In genomic region chr7:101594790-101595189, GRCh38 we compare ENCODE assay signal across 31 cellular contexts. TPM values are rescaled to one million over a fixed set of nuclear protein-coding genes. Genes with fewer than 3 reads are reported as not detected.
"Had no signal": no experiment of that assay in that cellular context is flagged by ENCODE, and none has a peak within 500 bp of the region (broad histone marks: within the 10 kb centered on the region; RNA-seq: fewer than 3 reads in every experiment).

No MANE protein-coding gene starts in this region.

- H3K27me3 ChIP-seq: dorsolateral prefrontal cortex, gastroesophageal sphincter, pancreas, right atrium auricular region, tibial artery had no signal

- H3K9me3 ChIP-seq: breast epithelium, pancreas, right atrium auricular region, suprapubic skin, tibial artery had no signal

- FAIRE-seq: colon, pancreas had no signal

- H3K4me1 ChIP-seq: breast epithelium, gastroesophageal sphincter, pancreas had no signal

- H3K36me3 ChIP-seq: breast epithelium, gastroesophageal sphincter, pancreas, right atrium auricular region, suprapubic skin, tibial artery, WERI-Rb-1 had no signal

- ATAC-seq: activated CD8-positive, alpha-beta T cell treated with anti-CD3 and anti-CD28 coated beads for 36 hours; activated naive CD4-positive, alpha-beta T cell treated with anti-CD3 and anti-CD28 coated beads, Interleukin-2, amount 50 U/mL, for 72 hours; activated T-cell treated with anti-CD3 and anti-CD28 coated beads, Interleukin-2, amount 50 U/mL, for 72 hours; gastroesophageal sphincter; naive thymus-derived CD4-positive, alpha-beta T cell; pancreas; stimulated activated naive B cell treated with anti-CD40 and anti-IgM and Interleukin-4, amounts not matched to agents 10 μg/mL and 1 μg/mL and 100 μg/mL, for 72 hours; T-helper 17 cell had no signal

- DNase-seq: activated CD4-positive, alpha-beta T cell treated with anti-CD3 and anti-CD28 coated beads for 1 hour; activated CD4-positive, alpha-beta T cell treated with anti-CD3 and anti-CD28 coated beads, Interleukin-2, amount 50 U/mL, for 1 hour; activated CD8-positive, alpha-beta T cell treated with anti-CD3 and anti-CD28 coated beads for 36 hours; activated naive CD4-positive, alpha-beta T cell; activated T-cell treated with anti-CD3 and anti-CD28 coated beads for 4 hours; activated T-cell treated with anti-CD3 and anti-CD28 coated beads, Interleukin-2, amount 50 U/mL, for 72 hours; dorsolateral prefrontal cortex; effector memory CD4-positive, alpha-beta T cell; erythroblast; hypothalamus; immature natural killer cell; midbrain; naive thymus-derived CD4-positive, alpha-beta T cell; pancreas; stimulated activated CD4-positive, alpha-beta T cell treated with anti-CD3 and anti-CD28 coated beads, Interleukin-15, amount 100 ng/mL, for 24 hours; stimulated activated CD4-positive, alpha-beta T cell treated with anti-CD3 and anti-CD28 coated beads, Interleukin-2, amount 100 ng/mL, for 24 hours; stimulated activated naive B cell treated with anti-CD40 and anti-IgM and Interleukin-4, amounts not matched to agents 10 μg/mL and 1 μg/mL and 100 μg/mL, for 72 hours; T-helper 17 cell; T1000; tibial artery; WERI-Rb-1 had no signal

- H3K4me3 ChIP-seq: breast epithelium, dorsolateral prefrontal cortex, gastroesophageal sphincter, pancreas, right atrium auricular region, suprapubic skin, tibial artery had no signal

- H3K27ac ChIP-seq: breast epithelium, dorsolateral prefrontal cortex, gastroesophageal sphincter, pancreas, right atrium auricular region, suprapubic skin, tibial artery, WERI-Rb-1 had no signal

RNA-seq across cellular contexts. Expression of gene MYL10, which starts 34.3 kb away (rescaled TPM):
- total RNA-seq: activated CD8-positive, alpha-beta T cell treated with anti-CD3 and anti-CD28 coated beads for 36 hours; activated naive CD4-positive, alpha-beta T cell treated with anti-CD3 and anti-CD28 coated beads, Interleukin-2, amount 50 U/mL, for 72 hours; activated T-cell treated with anti-CD3 and anti-CD28 coated beads, Interleukin-2, amount 50 U/mL, for 72 hours; breast epithelium; dorsolateral prefrontal cortex; gastroesophageal sphincter; kidney epithelial cell; lower leg skin; naive thymus-derived CD4-positive, alpha-beta T cell; pancreas; pulmonary artery endothelial cell; right atrium auricular region; suprapubic skin; T-helper 17 cell had no signal
- polyA plus RNA-seq: immature natural killer cell; naive thymus-derived CD4-positive, alpha-beta T cell; neural cell; pancreas had no signal
